23 cellular contexts compared by ENCODE assay signal in genomic region chr11:999009-999408, GRCh38. TPM values are rescaled to one million over a fixed set of nuclear protein-coding genes. Genes with fewer than 3 reads are reported as not detected.
DNase-seq lines count a peak whose midpoint lies in the region; ATAC-seq, FAIRE-seq and TF ChIP-seq lines count a peak whose summit lies in the region.
"Had no signal": no experiment of that assay in that cellular context is flagged by ENCODE, and none has a peak within 500 bp of the region (broad histone marks: within the 10 kb centered on the region; RNA-seq: fewer than 3 reads in every experiment).

No MANE protein-coding gene starts in this region.

- ATAC-seq in right lobe of liver = peak; percentile 49 to 79 (median 65)
- ATAC-seq: GM12878 had no signal

- intact Hi-C loops in right lobe of liver (cut with DNase I) = no loop called here

- FAIRE-seq in small intestine (lab: Jason Lieb, UNC) = no peak
- FAIRE-seq: D721Med, GM12878, GM19239, H1 had no signal

- WGBS in right lobe of liver (ENCODE audit: insufficient coverage, low coverage, low lambda C conversion rate, missing lambda C conversion rate) = no CpG with 5 or more reads among the region's 10 CpGs
- 49 to 80% (median 54%) methylated on average over 10 of the region's 10 CpGs for WGBS in small intestine, 3 donors

- H3K9ac ChIP-seq in BLaER1 = no peak overlapping the region
- H3K9ac ChIP-seq: GM23248 had no signal

- TF ChIP-seq CTCF in Peyer's patch (IDR thresholded peaks at IDR 0.05) = no peak
- TF ChIP-seq CTCF in right lobe of liver (IDR thresholded peaks at IDR 0.05) = no peak

- no peak overlapping the region for H3K4me3 ChIP-seq in BLaER1
- no peak overlapping the region for H3K4me3 ChIP-seq in Peyer's patch
- H3K4me3 ChIP-seq in right lobe of liver = no peak overlapping the region
- no peak overlapping the region for H3K4me3 ChIP-seq in small intestine (ENCODE audit: low read depth in 1 of 2, low read length in 2 of 2)
- H3K4me3 ChIP-seq: GM12878, GM23248 had no signal

- no peaks in the 10 kb centered on the region for H3K27me3 ChIP-seq in BLaER1
- no peaks in the 10 kb centered on the region for H3K27me3 ChIP-seq in Peyer's patch
- no peaks in the 10 kb centered on the region for H3K27me3 ChIP-seq in right lobe of liver
- H3K27me3 ChIP-seq in small intestine (ENCODE audit: control insufficient read depth in 2 of 2, insufficient read depth in 2 of 2, low read length in 2 of 2) = no peaks in the 10 kb centered on the region

- H3K36me3 ChIP-seq in BLaER1 = peaks cover 73% of the 10 kb centered on the region
- peaks cover 0 to 66% (median 0%) of the 10 kb centered on the region in 3 donors for H3K36me3 ChIP-seq in Peyer's patch
- peaks cover 0 to 54% (median 26%) of the 10 kb centered on the region in 4 donors for H3K36me3 ChIP-seq in right lobe of liver
- H3K36me3 ChIP-seq in small intestine (ENCODE audit: control insufficient read depth in 2 of 2, insufficient read depth in 2 of 2, low read length in 2 of 2) = peaks cover 3 to 8% of the 10 kb centered on the region in 2 donors

- H3K4me1 ChIP-seq in BLaER1 = peaks cover 97% of the 10 kb centered on the region
- no peaks in the 10 kb centered on the region for H3K4me1 ChIP-seq in Peyer's patch
- no peaks in the 10 kb centered on the region for H3K4me1 ChIP-seq in right lobe of liver
- no peaks in the 10 kb centered on the region for H3K4me1 ChIP-seq in small intestine (ENCODE audit: control insufficient read depth in 2 of 2, insufficient read depth in 1 of 2, low read depth in 1 of 2, low read length in 1 of 2)

- H3K27ac ChIP-seq in BLaER1 (peak overlapping the region; percentile 1; the same call in 1 of the 2 replicates), Peyer's patch (peak overlapping the region in 1 of 4 donors; percentile 57), right lobe of liver (peak overlapping the region in 1 of 3 donors; percentile 31), small intestine (ENCODE audit: low read depth in 1 of 2, low read length in 1 of 2) (no peak overlapping the region)
- H3K27ac ChIP-seq: C4-2B, GM23248 had no signal

- H3K9me3 ChIP-seq in BLaER1 (no peaks in the 10 kb centered on the region), Peyer's patch (no peaks in the 10 kb centered on the region), right lobe of liver (no peaks in the 10 kb centered on the region), small intestine (ENCODE audit: control insufficient read depth, low read depth) (no peaks in the 10 kb centered on the region)

- DNase-seq in Peyer's patch = peak in 2 of 3 donors; percentile 64 to 66
- no peak for DNase-seq in right lobe of liver
- DNase-seq in small intestine = peak; percentile 86
- no peak for DNase-seq in T-helper 9 cell
- DNase-seq in NCI-H226 = no peak
- DNase-seq: CD4-positive, alpha-beta T cell; CD8-positive, alpha-beta memory T cell; DMS 273 treated with DMSO at 0.1 percent for 48 hours; DMS79; EL; GDM1; GM23248; H7; HCEC 1CT had no signal

- no peaks in the 10 kb centered on the region for H4K20me1 ChIP-seq in BLaER1

- peak overlapping the region; percentile 32 for H3K4me2 ChIP-seq in BLaER1

- TF ChIP-seq POLR2A in Peyer's patch (IDR thresholded peaks at IDR 0.05) = no peak
- no peak for TF ChIP-seq POLR2A in right lobe of liver (IDR thresholded peaks at IDR 0.05)

RNA-seq across cellular contexts. Expression of gene MUC6, which starts 37.5 kb away (rescaled TPM):
- total RNA-seq in Peyer's patch = not detected
- 1 to 10 TPM in 2 of 6 experiments, under 1 TPM in 4; 0.31 to 2.1 (median 0.72) TPM for total RNA-seq in right lobe of liver
- polyA plus RNA-seq in small intestine = under 1 TPM in 2 of 3 donors, not detected in 1; 0.22 to 0.34 TPM
- total RNA-seq: A172; A673; CD4-positive, alpha-beta T cell; CD8-positive, alpha-beta memory T cell; GM23248; H1; H7 had no signal
- polyA plus RNA-seq: BJ; CD8-positive, alpha-beta memory T cell; GM23248; H1 had no signal

Comparison
In these comparisons a context has a peak if more than half of its experiments do, and no peak if none do; other contexts are left out.
1. DNase-seq: peak in Peyer's patch (2 of 3) and small intestine (single experiment); none in right lobe of liver (0 of 3), T-helper 9 cell (single experiment) and NCI-H226 (single experiment).